Comparison of ENCODE assay signal across 11 cellular contexts in genomic region chr5:172533399-172534228, GRCh38.
DNase-seq lines count a peak whose midpoint lies in the region; ATAC-seq and TF ChIP-seq lines count a peak whose summit lies in the region.
"Had no signal": no experiment of that assay in that cellular context is flagged by ENCODE, and none has a peak within 500 bp of the region (broad histone marks: within the 10 kb centered on the region; RNA-seq: fewer than 3 reads in every experiment).

No MANE protein-coding gene starts in this region.

- ATAC-seq in stimulated activated naive CD8-positive, alpha-beta T cell treated with anti-CD3 and anti-CD28 coated beads, Interleukin-15, amount 100 ng/mL, for 72 hours: peak; percentile 37
- no peak for ATAC-seq in stimulated activated naive CD8-positive, alpha-beta T cell treated with anti-CD3 and anti-CD28 coated beads, Interleukin-15, Interleukin-2, amounts not matched to agents 100 U/mL and 50 U/mL, for 24 hours

- peak overlapping the region; percentile 20 to 72 for H3K27ac ChIP-seq in coronary artery
- H3K27ac ChIP-seq: BLaER1 had no signal

- CTCF ChIA-PET in Calu3 (lab: Charles Lee): no interaction called here

- peaks cover 17% of the 10 kb centered on the region for H3K27me3 Mint-ChIP-seq in stimulated activated naive CD8-positive, alpha-beta T cell treated with anti-CD3 and anti-CD28 coated beads, Interleukin-15, amount 100 ng/mL, for 72 hours
- H3K27me3 Mint-ChIP-seq in progenitor cell of endocrine pancreas (peaks cover 19% of the 10 kb centered on the region), Calu3 (ENCODE audit: unreplicated experiment) (peaks cover 81% of the 10 kb centered on the region)

- H3K4me1 Mint-ChIP-seq in stimulated activated naive CD8-positive, alpha-beta T cell treated with anti-CD3 and anti-CD28 coated beads, Interleukin-15, amount 100 ng/mL, for 72 hours: peaks cover 14% of the 10 kb centered on the region
- H3K4me1 Mint-ChIP-seq in progenitor cell of endocrine pancreas (ENCODE audit: low read depth) (peaks cover 7% of the 10 kb centered on the region), Calu3 (ENCODE audit: low read depth, unreplicated experiment) (peaks cover 11% of the 10 kb centered on the region)

- H3K36me3 Mint-ChIP-seq in progenitor cell of endocrine pancreas (ENCODE audit: insufficient read depth) (no peaks in the 10 kb centered on the region), Calu3 (ENCODE audit: insufficient read depth, unreplicated experiment) (no peaks in the 10 kb centered on the region)

- no peak for DNase-seq in stimulated activated naive CD8-positive, alpha-beta T cell treated with anti-CD3 and anti-CD28 coated beads, Interleukin-15, amount 100 ng/mL, for 72 hours
- DNase-seq in stimulated activated naive CD8-positive, alpha-beta T cell treated with anti-CD3 and anti-CD28 coated beads, Interleukin-15, Interleukin-2, amounts not matched to agents 100 U/mL and 50 U/mL, for 24 hours: no peak
- DNase-seq in coronary artery (ENCODE audit: low spot score) (peak; percentile 75), mucosa of gallbladder (ENCODE audit: low spot score) (peak; percentile 10), hepatic stellate cell (ENCODE audit: low spot score) (no peak), progenitor cell of endocrine pancreas (ENCODE audit: low spot score, unreplicated experiment) (no peak), Calu3 (no peak), dermis blood vessel endothelial cell (no peak)
- DNase-seq: caudate nucleus, nephron progenitor cell had no signal

- no peak overlapping the region for H3K4me3 Mint-ChIP-seq in stimulated activated naive CD8-positive, alpha-beta T cell treated with anti-CD3 and anti-CD28 coated beads, Interleukin-15, amount 100 ng/mL, for 72 hours
- H3K4me3 Mint-ChIP-seq in progenitor cell of endocrine pancreas (ENCODE audit: low read depth): no peak overlapping the region
- H3K4me3 Mint-ChIP-seq in Calu3 (ENCODE audit: low read depth, unreplicated experiment): no peak overlapping the region
- H3K4me3 Mint-ChIP-seq: nephron progenitor cell had no signal

- intact Hi-C loops in Calu3 (cut with micrococcal nuclease; ENCODE audit: unreplicated experiment): no loop called here

- H3K27ac Mint-ChIP-seq in stimulated activated naive CD8-positive, alpha-beta T cell treated with anti-CD3 and anti-CD28 coated beads, Interleukin-15, amount 100 ng/mL, for 72 hours: no peak overlapping the region
- no peak overlapping the region for H3K27ac Mint-ChIP-seq in progenitor cell of endocrine pancreas
- H3K27ac Mint-ChIP-seq in Calu3 (ENCODE audit: unreplicated experiment): no peak overlapping the region
- H3K27ac Mint-ChIP-seq: nephron progenitor cell had no signal

- no TSS peak for BruUV-seq in Calu3 (replicated peaks; lab: Mats Ljungman, UMichigan)

- peak overlapping the region; percentile 24 for H3K4me3 ChIP-seq in coronary artery
- H3K4me3 ChIP-seq: BLaER1 had no signal

- TF ChIP-seq CTCF in coronary artery (IDR thresholded peaks at IDR 0.05): no peak
- no peak for TF ChIP-seq CTCF in progenitor cell of endocrine pancreas (IDR thresholded peaks at IDR 0.05; ENCODE audit: unreplicated experiment)
- no peak for TF ChIP-seq CTCF in Calu3 (IDR thresholded peaks at IDR 0.05; ENCODE audit: unreplicated experiment)

- H3K9me3 Mint-ChIP-seq in stimulated activated naive CD8-positive, alpha-beta T cell treated with anti-CD3 and anti-CD28 coated beads, Interleukin-15, amount 100 ng/mL, for 72 hours: no peaks in the 10 kb centered on the region
- H3K9me3 Mint-ChIP-seq in progenitor cell of endocrine pancreas (ENCODE audit: low read depth) (no peaks in the 10 kb centered on the region), Calu3 (ENCODE audit: low read depth, unreplicated experiment) (peaks cover 3% of the 10 kb centered on the region)

Comparison
In these comparisons a context has a peak if more than half of its experiments do, and no peak if none do; other contexts are left out.
1. DNase-seq: peak in coronary artery (single experiment) and mucosa of gallbladder (single experiment); none in stimulated activated naive CD8-positive, alpha-beta T cell treated with anti-CD3 and anti-CD28 coated beads, Interleukin-15, amount 100 ng/mL, for 72 hours (0 of 2), stimulated activated naive CD8-positive, alpha-beta T cell treated with anti-CD3 and anti-CD28 coated beads, Interleukin-15, Interleukin-2, amounts not matched to agents 100 U/mL and 50 U/mL, for 24 hours (single experiment), hepatic stellate cell (single experiment), progenitor cell of endocrine pancreas (single experiment), Calu3 (single experiment) and dermis blood vessel endothelial cell (single experiment).